Comparison of ENCODE assay signal across 19 cellular contexts in the genomic region with DNA sequence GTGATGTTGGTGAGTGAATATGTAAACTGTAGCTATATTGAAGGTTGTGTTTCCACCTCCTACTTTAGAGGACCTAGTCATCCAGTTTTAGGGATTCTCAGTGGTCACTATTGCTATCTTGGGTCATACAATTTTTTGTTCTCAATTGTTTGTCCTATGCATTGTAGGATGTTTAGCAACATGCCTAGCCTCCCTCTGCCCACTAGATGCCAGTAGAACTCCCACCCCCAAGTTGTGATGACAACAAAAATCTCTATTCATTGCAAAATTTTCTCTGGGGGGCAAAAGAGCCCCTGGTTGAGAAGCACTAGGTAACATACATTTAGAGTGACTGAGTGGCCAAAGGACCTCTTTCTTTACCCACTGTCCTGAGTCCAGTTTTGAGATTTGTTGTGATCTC.
A peak's percentile ranks its signal among the peaks of the same experiment; 100 is the strongest.
DNase-seq lines count a peak whose midpoint lies in the region; ATAC-seq and TF ChIP-seq lines count a peak whose summit lies in the region.
"Had no signal": no experiment of that assay in that cellular context is flagged by ENCODE, and none has a peak within 500 bp of the region (broad histone marks: within the 10 kb centered on the region; RNA-seq: fewer than 3 reads in every experiment).

No MANE protein-coding gene starts in this region.

- ATAC-seq in left ventricle myocardium superior (no peak), GM18498 (IDR thresholded peaks at IDR 0.05; ENCODE audit: unreplicated experiment) (no peak), HG03520 (IDR thresholded peaks at IDR 0.05; ENCODE audit: unreplicated experiment) (no peak)
- ATAC-seq: mucosa of descending colon, right cardiac atrium had no signal

- no peaks in the 10 kb centered on the region for H3K9me3 Mint-ChIP-seq in endothelial cell (ENCODE audit: unreplicated experiment)

- DNase-seq in left ventricle myocardium inferior, result no peak
- no peak for DNase-seq in left ventricle myocardium superior
- no peak for DNase-seq in PC-9
- DNase-seq in endothelial cell (ENCODE audit: low spot score), result no peak
- no peak for DNase-seq in tibial nerve (ENCODE audit: low spot score in 2 of 2)
- no peak for DNase-seq in NK-92 (lab: John Stamatoyannopoulos, UW; ENCODE audit: unreplicated experiment)
- DNase-seq: activated CD4-positive, alpha-beta T cell treated with anti-CD3 and anti-CD28 coated beads, Interleukin-2, amount 50 U/mL, for 1 hour; activated CD8-positive, alpha-beta memory T cell treated with anti-CD3 and anti-CD28 coated beads, Interleukin-2, amount 50 U/mL, for 48 hours; activated gamma-delta T cell treated with Interleukin-2 at 50 U/mL for 16 hours; CD4-positive, alpha-beta memory T cell; DND-41; mucosa of descending colon; NCI-H1105 treated with DMSO at 0.1 percent for 48 hours; NCI-H524 treated with DMSO at 0.1 percent for 48 hours; right cardiac atrium; stomach had no signal

- POLR2A ChIA-PET in PC-9 (lab: Charles Lee; ENCODE audit: unreplicated experiment), result no interaction called here

- no peak overlapping the region for H3K27ac ChIP-seq in left ventricle myocardium inferior (replicated peaks)
- H3K27ac ChIP-seq in PC-9, result no peak overlapping the region
- H3K27ac ChIP-seq in tibial nerve, result no peak overlapping the region
- H3K27ac ChIP-seq: KMS-11, stomach had no signal

- no peaks in the 10 kb centered on the region for H3K4me1 Mint-ChIP-seq in endothelial cell (ENCODE audit: unreplicated experiment)
- H3K4me1 Mint-ChIP-seq: CD4-positive, alpha-beta memory T cell had no signal

- no peaks in the 10 kb centered on the region for H3K9me3 ChIP-seq in left ventricle myocardium inferior (replicated peaks)
- no peaks in the 10 kb centered on the region for H3K9me3 ChIP-seq in PC-9 (ENCODE audit: insufficient read depth, low read depth)
- no peaks in the 10 kb centered on the region for H3K9me3 ChIP-seq in tibial nerve
- H3K9me3 ChIP-seq: mucosa of descending colon had no signal

- H3K27me3 ChIP-seq in left ventricle myocardium inferior (ENCODE audit: low read depth) (no peaks in the 10 kb centered on the region), PC-9 (ENCODE audit: insufficient read depth, low read depth) (no peaks in the 10 kb centered on the region), tibial nerve (no peaks in the 10 kb centered on the region)
- H3K27me3 ChIP-seq: stomach had no signal

- H3K4me1 ChIP-seq in left ventricle myocardium inferior (no peaks in the 10 kb centered on the region), PC-9 (replicated peaks; ENCODE audit: insufficient read depth) (no peaks in the 10 kb centered on the region), tibial nerve (no peaks in the 10 kb centered on the region)
- H3K4me1 ChIP-seq: stomach had no signal

- no TSS peak for BruUV-seq in PC-9 (replicated peaks; lab: Mats Ljungman, UMichigan)

- CTCF ChIA-PET in PC-9 (lab: Charles Lee), result no interaction called here

- no peak overlapping the region for H3K4me3 ChIP-seq in left ventricle myocardium inferior
- H3K4me3 ChIP-seq in PC-9, result no peak overlapping the region
- no peak overlapping the region for H3K4me3 ChIP-seq in tibial nerve
- H3K4me3 ChIP-seq: mucosa of descending colon, stomach had no signal

- no peak overlapping the region for H3K4me3 Mint-ChIP-seq in endothelial cell (ENCODE audit: unreplicated experiment)
- H3K4me3 Mint-ChIP-seq: CD4-positive, alpha-beta memory T cell had no signal

- TF ChIP-seq CTCF in left ventricle myocardium inferior (IDR thresholded peaks at IDR 0.05; ENCODE audit: borderline replicate concordance) (peak; percentile 61), PC-9 (conservative IDR thresholded peaks at IDR 0.05) (peak; percentile 31; the same call in 1 of the 2 replicates), endothelial cell (IDR thresholded peaks at IDR 0.05; ENCODE audit: unreplicated experiment) (peak; percentile 18), tibial nerve (IDR thresholded peaks at IDR 0.05) (peak in 3 of 5 experiments; percentile 27 to 43 (median 30))

- H4K20me1 ChIP-seq in PC-9 (ENCODE audit: insufficient read depth), result no peaks in the 10 kb centered on the region

- no peaks in the 10 kb centered on the region for H3K36me3 Mint-ChIP-seq in endothelial cell (ENCODE audit: low read depth, unreplicated experiment)
- H3K36me3 Mint-ChIP-seq: CD4-positive, alpha-beta memory T cell had no signal

- intact Hi-C loops in left ventricle myocardium inferior (cut with micrococcal nuclease), result no loop called here
- intact Hi-C loops in left ventricle myocardium superior (cut with micrococcal nuclease), result loop anchor here (10.0 kb wide), 1 partner anchor 90 kb away; a partner anchor contains a TSS
- intact Hi-C loops in PC-9 (cut with micrococcal nuclease; ENCODE audit: unreplicated experiment), result no loop called here

- no peak for TF ChIP-seq POLR2A in tibial nerve (IDR thresholded peaks at IDR 0.05)

- no peaks in the 10 kb centered on the region for H3K9me2 ChIP-seq in PC-9 (ENCODE audit: insufficient read depth)

- H3K27ac Mint-ChIP-seq in endothelial cell (ENCODE audit: unreplicated experiment), result no peak overlapping the region
- H3K27ac Mint-ChIP-seq: CD4-positive, alpha-beta memory T cell had no signal

- no peaks in the 10 kb centered on the region for H3K79me2 ChIP-seq in PC-9 (ENCODE audit: low read depth)

- TF ChIP-seq EP300 in tibial nerve (IDR thresholded peaks at IDR 0.05), result no peak

- no peak overlapping the region for H3K4me2 ChIP-seq in PC-9
- H3K4me2 ChIP-seq: KMS-11 had no signal

- no peak overlapping the region for H2AFZ ChIP-seq in PC-9

- H3K27me3 Mint-ChIP-seq in endothelial cell (ENCODE audit: unreplicated experiment), result no peaks in the 10 kb centered on the region
- H3K27me3 Mint-ChIP-seq: CD4-positive, alpha-beta memory T cell had no signal

- H3K36me3 ChIP-seq in left ventricle myocardium inferior, result no peaks in the 10 kb centered on the region
- no peaks in the 10 kb centered on the region for H3K36me3 ChIP-seq in PC-9 (ENCODE audit: low read depth)
- H3K36me3 ChIP-seq in tibial nerve, result no peaks in the 10 kb centered on the region
- H3K36me3 ChIP-seq: stomach had no signal

- no peaks in the 10 kb centered on the region for H3F3A ChIP-seq in PC-9 (ENCODE audit: insufficient read depth, low read depth)
